2 cellular contexts compared by ENCODE assay signal in the genomic region with DNA sequence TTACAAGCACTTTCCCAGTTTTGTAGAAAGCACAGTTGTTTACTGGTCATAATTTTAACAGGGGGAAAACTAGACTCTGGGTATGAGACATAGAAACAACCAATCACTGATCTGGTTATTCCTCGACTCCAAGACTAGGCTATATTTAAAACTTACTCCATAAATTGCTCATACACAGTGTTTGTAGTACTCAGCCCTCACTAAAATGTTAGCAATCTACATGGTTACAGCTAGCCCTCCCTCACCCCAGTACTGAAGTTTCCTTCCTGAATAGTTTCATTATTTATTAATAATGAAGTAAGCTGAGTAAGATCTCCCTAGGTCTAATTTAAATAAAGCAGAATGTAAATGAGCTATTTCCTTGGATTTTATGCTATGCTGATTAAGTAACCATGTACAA.
TF ChIP-seq lines count a peak whose summit lies in the region.

No MANE protein-coding gene starts in this region.

TF ChIP-seq in IMR-90, 13 proteins besides CTCF, POLR2A, EP300 and RAD21:
- TF ChIP-seq CHD1 (IDR thresholded peaks at IDR 0.05; ENCODE audit: low read depth, low read length) = no peak
- TF ChIP-seq MXI1 (IDR thresholded peaks at IDR 0.05; ENCODE audit: borderline replicate concordance, low read depth, low read length) = no peak
- no peak for TF ChIP-seq NFE2L2 (IDR thresholded peaks at IDR 0.05; ENCODE audit: low read depth, low read length)
- TF ChIP-seq RFX5 (IDR thresholded peaks at IDR 0.05; ENCODE audit: low read depth, low read length) = no peak

TF ChIP-seq in endothelial cell of umbilical vein, 7 proteins besides CTCF, POLR2A, EP300 and RAD21:
- TF ChIP-seq MYC (IDR thresholded peaks at IDR 0.05; ENCODE audit: low read depth, low read length) (no peak), POLR2AphosphoS5 (IDR thresholded peaks at IDR 0.05; ENCODE audit: insufficient read depth, low read depth, low read length) (no peak), EZH2 (IDR thresholded peaks at IDR 0.05; ENCODE audit: borderline replicate concordance, low read depth, low read length, severe bottlenecking) (no peak), GATA2 (IDR thresholded peaks at IDR 0.05; ENCODE audit: insufficient read depth, insufficient read length, low read depth, low read length) (no peak), MAX (IDR thresholded peaks at IDR 0.05; ENCODE audit: insufficient read depth, insufficient read length) (no peak), JUN (IDR thresholded peaks at IDR 0.05; ENCODE audit: borderline replicate concordance, insufficient read depth, insufficient read length, low read depth) (no peak), FOS (IDR thresholded peaks at IDR 0.05; ENCODE audit: borderline replicate concordance, insufficient read depth, low read length) (no peak)
TF ChIP-seq in endothelial cell of umbilical vein: peak in this region for 0.
